ENCODE assay signal across 11 cellular contexts in the genomic region with DNA sequence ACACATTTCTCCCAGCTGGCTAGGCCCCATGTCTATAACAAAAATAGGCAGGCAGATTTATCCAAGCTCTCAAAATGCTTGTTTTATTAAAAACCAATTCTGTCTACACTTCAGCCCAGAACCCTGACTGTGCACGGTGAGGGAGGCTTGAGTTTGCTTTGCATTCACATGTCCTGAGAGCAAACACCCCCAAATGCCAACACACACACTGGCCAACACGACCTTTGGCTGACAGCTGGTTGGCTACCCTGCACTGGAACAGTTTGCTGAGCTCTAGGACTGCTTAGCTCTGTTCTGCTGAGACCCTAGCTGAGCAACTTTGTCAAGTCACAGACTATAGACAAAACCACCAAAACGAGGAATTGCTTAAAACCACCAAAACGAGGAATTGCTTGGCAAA. TPM values are rescaled to one million over a fixed set of nuclear protein-coding genes. Genes with fewer than 3 reads are reported as not detected.
DNase-seq lines count a peak whose midpoint lies in the region; ATAC-seq and TF ChIP-seq lines count a peak whose summit lies in the region.
"Had no signal": no experiment of that assay in that cellular context is flagged by ENCODE, and none has a peak within 500 bp of the region (broad histone marks: within the 10 kb centered on the region; RNA-seq: fewer than 3 reads in every experiment).

No MANE protein-coding gene starts in this region.

- H3K27me3 ChIP-seq in HL-60 (ENCODE audit: insufficient read depth, poor library complexity, severe bottlenecking): no peaks in the 10 kb centered on the region
- no peaks in the 10 kb centered on the region for H3K27me3 ChIP-seq in right cardiac atrium (ENCODE audit: control insufficient read depth, insufficient read depth)
- H3K27me3 ChIP-seq in A673 (replicated peaks; ENCODE audit: insufficient read depth, low read depth, low read length, poor library complexity): no peaks in the 10 kb centered on the region
- H3K27me3 ChIP-seq: SJSA1 had no signal

- H3K4me1 Mint-ChIP-seq in activated CD8-positive, alpha-beta T cell treated with anti-CD3 and anti-CD28 coated beads for 36 hours (ENCODE audit: low read depth): peaks cover 72% of the 10 kb centered on the region
- peaks cover 73% of the 10 kb centered on the region for H3K4me1 Mint-ChIP-seq in stimulated activated naive CD8-positive, alpha-beta T cell treated with anti-CD3 and anti-CD28 coated beads, Interleukin-15, amount 100 ng/mL, for 72 hours

- H3K27ac ChIP-seq in HL-60 (replicated peaks) (peak overlapping the region; percentile 34; the same call in 1 of the 2 replicates), right cardiac atrium (ENCODE audit: low read length) (peak overlapping the region; percentile 21), A673 (ENCODE audit: low read depth, low read length, poor library complexity, severe bottlenecking) (no peak overlapping the region)
- H3K27ac ChIP-seq: SJSA1 had no signal

- no peak overlapping the region for H3K4me3 ChIP-seq in HL-60 (replicated peaks; ENCODE audit: insufficient read depth, low read length)
- no peak overlapping the region for H3K4me3 ChIP-seq in right cardiac atrium (ENCODE audit: low read length)
- H3K4me3 ChIP-seq in A673 (ENCODE audit: low read depth, low read length, poor library complexity, severe bottlenecking): no peak overlapping the region
- H3K4me3 ChIP-seq: SJSA1 had no signal

- no peak for TF ChIP-seq CTCF in HL-60 (IDR thresholded peaks at IDR 0.05; ENCODE audit: insufficient read depth, low read length)
- TF ChIP-seq CTCF in activated CD8-positive, alpha-beta T cell treated with anti-CD3 and anti-CD28 coated beads for 36 hours (IDR thresholded peaks at IDR 0.05): no peak
- no peak for TF ChIP-seq CTCF in A673 (conservative IDR thresholded peaks at IDR 0.05; ENCODE audit: low read depth, low read length)

- BruUV-seq in A673 (replicated peaks; lab: Mats Ljungman, UMichigan): no TSS peak

- no peak for ATAC-seq in activated CD8-positive, alpha-beta T cell treated with anti-CD3 and anti-CD28 coated beads for 36 hours
- no peak for ATAC-seq in right cardiac atrium
- ATAC-seq in stimulated activated naive CD8-positive, alpha-beta T cell treated with anti-CD3 and anti-CD28 coated beads, Interleukin-15, amount 100 ng/mL, for 72 hours: no peak

- peak overlapping the region; percentile 65 for H3K4me3 Mint-ChIP-seq in activated CD8-positive, alpha-beta T cell treated with anti-CD3 and anti-CD28 coated beads for 36 hours
- H3K4me3 Mint-ChIP-seq in stimulated activated naive CD8-positive, alpha-beta T cell treated with anti-CD3 and anti-CD28 coated beads, Interleukin-15, amount 100 ng/mL, for 72 hours: peak overlapping the region; percentile 73 to 76

- DNase-seq in HL-60 (ENCODE audit: low read depth in 1 of 2, low spot score in 1 of 2) (peak in 1 of 2 experiments; percentile 39), right cardiac atrium (peak in 2 of 3 donors; percentile 42 to 60), LoVo (ENCODE audit: low spot score) (no peak), A673 (ENCODE audit: low spot score) (no peak)
- DNase-seq in activated CD8-positive, alpha-beta T cell treated with anti-CD3 and anti-CD28 coated beads for 36 hours: no peak
- no peak for DNase-seq in stimulated activated naive CD8-positive, alpha-beta T cell treated with anti-CD3 and anti-CD28 coated beads, Interleukin-15, amount 100 ng/mL, for 72 hours
- DNase-seq in stimulated activated CD4-positive, alpha-beta T cell treated with anti-CD3 and anti-CD28 coated beads, Interleukin-15, amount 100 ng/mL, for 24 hours: no peak
- DNase-seq: dermis blood vessel endothelial cell had no signal

- intact Hi-C loops in activated CD8-positive, alpha-beta T cell treated with anti-CD3 and anti-CD28 coated beads for 36 hours (cut with micrococcal nuclease): no loop called here
- intact Hi-C loops in right cardiac atrium (cut with DNase I) (no loop called here), A673 (cut with micrococcal nuclease; ENCODE audit: unreplicated experiment) (no loop called here)

- no peaks in the 10 kb centered on the region for H3K36me3 ChIP-seq in A673 (ENCODE audit: insufficient read depth, low read length, poor library complexity, severe bottlenecking)

- H3K9me3 ChIP-seq in right cardiac atrium (ENCODE audit: control insufficient read depth, low read length) (no peaks in the 10 kb centered on the region), A673 (ENCODE audit: low read depth, low read length, poor library complexity, severe bottlenecking) (no peaks in the 10 kb centered on the region)
- H3K9me3 ChIP-seq: SJSA1 had no signal

- peaks cover 9% of the 10 kb centered on the region for H3K4me1 ChIP-seq in right cardiac atrium (ENCODE audit: control insufficient read depth, insufficient read depth, low read length)
- no peaks in the 10 kb centered on the region for H3K4me1 ChIP-seq in A673 (ENCODE audit: insufficient read depth, low read length, poor library complexity, severe bottlenecking)

- no peaks in the 10 kb centered on the region for H3K9me3 Mint-ChIP-seq in activated CD8-positive, alpha-beta T cell treated with anti-CD3 and anti-CD28 coated beads for 36 hours
- no peaks in the 10 kb centered on the region for H3K9me3 Mint-ChIP-seq in stimulated activated naive CD8-positive, alpha-beta T cell treated with anti-CD3 and anti-CD28 coated beads, Interleukin-15, amount 100 ng/mL, for 72 hours

- POLR2A ChIA-PET in activated CD8-positive, alpha-beta T cell treated with anti-CD3 and anti-CD28 coated beads for 36 hours (lab: Charles Lee): interaction anchor here (0.6 to 2.2 kb wide), 4 partner anchors 9 to 179 kb away, joined by 3 to 10 read pairs (median 4); a partner anchor contains a TSS
- POLR2A ChIA-PET in A673 (lab: Charles Lee; ENCODE audit: low non-redundant PET): no interaction called here

- CTCF ChIA-PET in activated CD8-positive, alpha-beta T cell treated with anti-CD3 and anti-CD28 coated beads for 36 hours (lab: Charles Lee): interaction anchor here (0.8 to 3.4 kb wide), 7 partner anchors 8 to 180 kb away, joined by 3 to 18 read pairs (median 4); no protein-coding TSS in a partner anchor
- CTCF ChIA-PET in A673 (lab: Charles Lee): no interaction called here

- H3K27ac Mint-ChIP-seq in activated CD8-positive, alpha-beta T cell treated with anti-CD3 and anti-CD28 coated beads for 36 hours: peak overlapping the region; percentile 93
- H3K27ac Mint-ChIP-seq in stimulated activated naive CD8-positive, alpha-beta T cell treated with anti-CD3 and anti-CD28 coated beads, Interleukin-15, amount 100 ng/mL, for 72 hours: no peak overlapping the region

- H3K27me3 Mint-ChIP-seq in activated CD8-positive, alpha-beta T cell treated with anti-CD3 and anti-CD28 coated beads for 36 hours: no peaks in the 10 kb centered on the region
- H3K27me3 Mint-ChIP-seq in stimulated activated naive CD8-positive, alpha-beta T cell treated with anti-CD3 and anti-CD28 coated beads, Interleukin-15, amount 100 ng/mL, for 72 hours: no peaks in the 10 kb centered on the region

- peaks cover 5% of the 10 kb centered on the region for H3K36me3 Mint-ChIP-seq in activated CD8-positive, alpha-beta T cell treated with anti-CD3 and anti-CD28 coated beads for 36 hours (ENCODE audit: low read depth)

- 39% methylated on average over 4 of the region's 4 CpGs for whole genome bisulfite sequencing in right cardiac atrium

RNA-seq across cellular contexts. Expression of a gene that starts 3.6 kb away (rescaled TPM):
- 10 to 100 TPM; 17.3 to 18.3 TPM for total RNA-seq in activated CD8-positive, alpha-beta T cell treated with anti-CD3 and anti-CD28 coated beads for 36 hours
- total RNA-seq in right cardiac atrium: 1 to 10 TPM; 6.6 to 9.3 (median 8.0) TPM
- polyA plus RNA-seq in right cardiac atrium: 4.3 TPM
- 11.0 and 11.3 TPM in 2 replicates for total RNA-seq in A673 (2021)

RNA-seq across cellular contexts. Expression of a gene that starts 58.9 kb away (rescaled TPM):
- total RNA-seq in activated CD8-positive, alpha-beta T cell treated with anti-CD3 and anti-CD28 coated beads for 36 hours: not detected
- total RNA-seq in right cardiac atrium (10 to 100 TPM; 12.7 to 48.6 (median 41.4) TPM), A673 (2021) (1.5 TPM in 1 of 2 replicates, not detected in the other)
- polyA plus RNA-seq in right cardiac atrium: 152 TPM
- total RNA-seq: Daoy, dermis blood vessel endothelial cell, SJSA1 had no signal
- polyA plus RNA-seq: neural cell had no signal

Comparison
In these comparisons a context has a peak if more than half of its experiments do, and no peak if none do; other contexts are left out.
1. DNase-seq: peak in right cardiac atrium (2 of 3); none in activated CD8-positive, alpha-beta T cell treated with anti-CD3 and anti-CD28 coated beads for 36 hours (single experiment), stimulated activated naive CD8-positive, alpha-beta T cell treated with anti-CD3 and anti-CD28 coated beads, Interleukin-15, amount 100 ng/mL, for 72 hours (0 of 2), LoVo (single experiment), A673 (single experiment) and stimulated activated CD4-positive, alpha-beta T cell treated with anti-CD3 and anti-CD28 coated beads, Interleukin-15, amount 100 ng/mL, for 24 hours (single experiment).